ENCODE assay signal across 10 cellular contexts in the genomic region with DNA sequence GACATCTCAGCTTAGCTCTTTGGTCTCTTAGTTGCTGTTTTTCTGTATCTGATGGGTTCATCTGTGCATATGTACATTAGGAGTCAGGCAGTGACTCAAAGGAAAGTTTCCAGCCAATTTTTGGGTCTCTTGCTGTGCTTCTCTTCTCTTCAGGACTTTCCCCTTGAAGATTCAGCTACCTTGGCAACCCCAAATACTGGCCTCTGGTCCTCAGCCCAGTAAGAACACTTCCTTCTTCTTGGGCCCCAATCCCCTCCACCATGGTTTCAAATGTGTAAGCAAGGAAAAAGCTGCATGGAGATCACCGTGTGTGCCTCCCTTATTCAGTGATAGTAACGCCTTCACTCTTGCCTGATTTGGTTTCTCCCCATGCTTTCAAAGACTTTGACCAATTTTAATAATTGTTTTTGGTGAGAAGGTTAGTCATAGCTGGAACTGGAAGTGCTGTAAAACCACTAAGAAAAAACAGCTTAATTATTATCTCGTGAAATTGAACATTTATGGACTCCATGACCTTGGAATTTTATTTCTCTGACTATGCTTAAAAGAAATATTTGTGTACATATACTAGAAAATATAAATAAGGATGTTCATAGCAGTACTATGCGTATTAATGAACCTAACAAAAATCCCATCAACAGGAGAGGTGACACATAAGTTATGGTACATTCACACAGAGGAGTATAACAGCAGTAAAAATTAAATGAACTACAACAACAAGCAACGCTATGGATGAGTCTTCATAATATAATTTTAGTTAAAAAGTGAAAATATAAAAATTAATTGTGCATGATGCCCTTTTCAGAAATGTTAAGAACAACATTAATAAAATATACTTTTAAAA.
DNase-seq lines count a peak whose midpoint lies in the region; ATAC-seq and TF ChIP-seq lines count a peak whose summit lies in the region.
"Had no signal": no experiment of that assay in that cellular context is flagged by ENCODE, and none has a peak within 500 bp of the region (broad histone marks: within the 10 kb centered on the region; RNA-seq: fewer than 3 reads in every experiment).

No MANE protein-coding gene starts in this region.

- DNase-seq in activated CD4-positive, alpha-beta T cell treated with anti-CD3 and anti-CD28 coated beads, Interleukin-2, amount 50 U/mL, for 48 hours = peak; percentile 12 to 27
- DNase-seq in activated CD4-positive, alpha-beta T cell treated with anti-CD3 and anti-CD28 coated beads for 1 hour = no peak
- peak; percentile 83 for DNase-seq in renal cortical epithelial cell (ENCODE audit: low read depth)
- DNase-seq in OCI-M2 (lab: John Stamatoyannopoulos, UW; ENCODE audit: unreplicated experiment) = no peak
- DNase-seq in spleen = no peak
- no peak for DNase-seq in KBM-7
- DNase-seq: NCI-H1930 had no signal

- no peaks in the 10 kb centered on the region for H3K27me3 ChIP-seq in spleen (replicated peaks in 1 of 7)

- no peak for TF ChIP-seq CTCF in spleen (IDR thresholded peaks at IDR 0.05 in 8 of 11, conservative IDR thresholded peaks at IDR 0.05 in 3 of 11)

- H3K4me1 ChIP-seq in spleen = no peaks in the 10 kb centered on the region
- H3K4me1 ChIP-seq: A549 had no signal

- no peaks in the 10 kb centered on the region for H3K36me3 ChIP-seq in spleen

- H3K27ac ChIP-seq in spleen = no peak overlapping the region

- intact Hi-C loops in spleen (cut with DNase I; ENCODE audit: low total_unique reads) = no loop called here

- WGBS in spleen, 5 donors = 75 to 88% (median 85%) methylated on average over 5 of the region's 5 CpGs

- H3K9me3 ChIP-seq in spleen = no peaks in the 10 kb centered on the region
- H3K9me3 ChIP-seq: A549 had no signal

- H3K4me3 ChIP-seq in spleen = no peak overlapping the region
- H3K4me3 ChIP-seq: A549 had no signal

- ATAC-seq in GM21825 (IDR thresholded peaks at IDR 0.05; ENCODE audit: unreplicated experiment) (peak; percentile 83), HG03457 (IDR thresholded peaks at IDR 0.05; ENCODE audit: unreplicated experiment) (peak; percentile 79)
- ATAC-seq: A549 had no signal

- in situ Hi-C loops in KBM-7 (cut with MboI; ENCODE audit: low pct_unique_long_range_greater_than_20kb, low sequenced_read_pairs) = no loop called here

- TF ChIP-seq POLR2A in spleen (IDR thresholded peaks at IDR 0.05) = no peak

Comparison
In these comparisons a context has a peak if more than half of its experiments do, and no peak if none do; other contexts are left out.
1. DNase-seq: peak in activated CD4-positive, alpha-beta T cell treated with anti-CD3 and anti-CD28 coated beads, Interleukin-2, amount 50 U/mL, for 48 hours (2 of 2) and renal cortical epithelial cell (single experiment); none in activated CD4-positive, alpha-beta T cell treated with anti-CD3 and anti-CD28 coated beads for 1 hour (single experiment), OCI-M2 (single experiment), spleen (single experiment) and KBM-7 (single experiment).